Comparison of ENCODE assay signal across 30 cellular contexts in genomic region chr5:74442466-74442865, GRCh38.
DNase-seq lines count a peak whose midpoint lies in the region; ATAC-seq and TF ChIP-seq lines count a peak whose summit lies in the region.
"Had no signal": no experiment of that assay in that cellular context is flagged by ENCODE, and none has a peak within 500 bp of the region (broad histone marks: within the 10 kb centered on the region; RNA-seq: fewer than 3 reads in every experiment).

No MANE protein-coding gene starts in this region.

- H4K8ac ChIP-seq in neuronal stem cell (ENCODE audit: low read depth, low read length): no peak overlapping the region

- H3K4me3 ChIP-seq in neuronal stem cell (ENCODE audit: low read length in 2 of 2) (no peak overlapping the region), dorsolateral prefrontal cortex (no peak overlapping the region)
- H3K4me3 ChIP-seq: BLaER1 treated with 17β-estradiol and CSF1 and Interleukin-3, amounts not matched to agents 10 nM and 100 nM; coronary artery; right atrium auricular region had no signal

- H2BK12ac ChIP-seq in neuronal stem cell (ENCODE audit: low read length): no peak overlapping the region

- H3K4me3 Mint-ChIP-seq in glutamatergic neuron (ENCODE audit: unreplicated experiment): peak overlapping the region; percentile 72
- H3K4me3 Mint-ChIP-seq in stimulated activated naive B cell treated with anti-CD40 and anti-IgM and Interleukin-4, amounts not matched to agents 10 μg/mL and 1 μg/mL and 100 μg/mL, for 72 hours: no peak overlapping the region
- H3K4me3 Mint-ChIP-seq: activated CD4-positive, alpha-beta memory T cell treated with anti-CD3 and anti-CD28 coated beads, Interleukin-2, amount 10 ng/mL, durations not matched to agents 7 days and 5 days; effector memory CD8-positive, alpha-beta T cell; memory B cell; neural crest cell had no signal

- no peak overlapping the region for H4K91ac ChIP-seq in neuronal stem cell (ENCODE audit: low read depth, low read length, poor library complexity)

- DNase-seq in NCI-H524 (lab: John Stamatoyannopoulos, UW) (peak; percentile 56 to 83), astrocyte of the hippocampus (ENCODE audit: low read depth, low spot score) (peak; percentile 16), glutamatergic neuron (peak; percentile 34), neuronal stem cell (ENCODE audit: low spot score) (no peak), dorsolateral prefrontal cortex (no peak), GM03348 (ENCODE audit: low spot score) (no peak)
- DNase-seq in stimulated activated naive B cell treated with anti-CD40 and anti-IgM and Interleukin-4, amounts not matched to agents 10 μg/mL and 1 μg/mL and 100 μg/mL, for 72 hours: no peak
- DNase-seq: activated CD4-positive, alpha-beta memory T cell treated with anti-CD3 and anti-CD28 coated beads, Interleukin-2, amount 10 ng/mL, durations not matched to agents 7 days and 5 days; activated CD8-positive, alpha-beta memory T cell treated with anti-CD3 and anti-CD28 coated beads, Interleukin-2, amount 50 U/mL, for 48 hours; activated naive CD4-positive, alpha-beta T cell treated with anti-CD3 and anti-CD28 coated beads, Interleukin-2, amount 50 U/mL, for 16 hours; amniotic stem cell; DND-41; effector memory CD8-positive, alpha-beta T cell; foreskin melanocyte; IMR-90; NCI-H146; NCI-H446; NK-92 treated with Interleukin-12 subunit alpha and Interleukin-12 subunit beta, amount 100 ng/mL, for 24 hours; posterior cingulate gyrus; SHP77; small intestine; stimulated activated naive CD4-positive, alpha-beta T cell treated with Interleukin-2 at 50 U/mL for 16 hours had no signal

- TF ChIP-seq CTCF in glutamatergic neuron (IDR thresholded peaks at IDR 0.05; ENCODE audit: partially characterized antibody, unreplicated experiment) (no peak), dorsolateral prefrontal cortex (IDR thresholded peaks at IDR 0.05 in 54 of 56, conservative IDR thresholded peaks at IDR 0.05 in 2 of 56; ENCODE audit: low read depth in 1 of 56, partially characterized antibody in 56 of 56) (no peak)

- H3K23ac ChIP-seq in neuronal stem cell (ENCODE audit: low read depth, low read length, poor library complexity): no peak overlapping the region

- no peak overlapping the region for H2BK5ac ChIP-seq in neuronal stem cell (ENCODE audit: low read length)

- H3K9me3 Mint-ChIP-seq in glutamatergic neuron (ENCODE audit: unreplicated experiment): peaks cover 15% of the 10 kb centered on the region
- H3K9me3 Mint-ChIP-seq in stimulated activated naive B cell treated with anti-CD40 and anti-IgM and Interleukin-4, amounts not matched to agents 10 μg/mL and 1 μg/mL and 100 μg/mL, for 72 hours: peaks cover under 1 to 2% of the 10 kb centered on the region in 2 donors
- H3K9me3 Mint-ChIP-seq: activated CD4-positive, alpha-beta memory T cell treated with anti-CD3 and anti-CD28 coated beads, Interleukin-2, amount 10 ng/mL, durations not matched to agents 7 days and 5 days; activated T-helper 2 cell treated with anti-CD3 and anti-CD28 coated beads, Interferon-gamma antibody, Interleukin-2, Interleukin-4, amounts not matched to agents 10 μg/mL and 5 μg/mL and 100 μg/mL, durations not matched to agents 14 hours and 24 hours and 36 hours; effector memory CD8-positive, alpha-beta T cell; memory B cell had no signal

- H3K27me3 ChIP-seq in neuronal stem cell (ENCODE audit: control insufficient read depth in 3 of 3, insufficient read depth in 3 of 3, low read depth in 1 of 3, low read length in 3 of 3): no peaks in the 10 kb centered on the region
- H3K27me3 ChIP-seq in dorsolateral prefrontal cortex: peaks cover 0 to 6% (median 0%) of the 10 kb centered on the region in 45 donors
- H3K27me3 ChIP-seq: BLaER1 treated with 17β-estradiol and CSF1 and Interleukin-3, amounts not matched to agents 10 nM and 100 nM; right atrium auricular region had no signal

- WGBS in neuronal stem cell (ENCODE audit: extremely low coverage in 2 of 2, insufficient read length in 2 of 2, insufficient replicate concordance in 1 of 2), 2 donors: no CpG with 5 or more reads among the region's 3 CpGs

- H3K9ac ChIP-seq in neuronal stem cell (ENCODE audit: low read depth, low read length, poor library complexity): no peak overlapping the region
- H3K9ac ChIP-seq: BLaER1 treated with 17β-estradiol and CSF1 and Interleukin-3, amounts not matched to agents 10 nM and 100 nM had no signal

- H2BK120ac ChIP-seq in neuronal stem cell (ENCODE audit: low read depth, low read length): no peak overlapping the region

- H3K27me3 Mint-ChIP-seq in glutamatergic neuron (ENCODE audit: unreplicated experiment): peaks cover 15% of the 10 kb centered on the region
- peaks cover 12 to 26% of the 10 kb centered on the region in 2 donors for H3K27me3 Mint-ChIP-seq in stimulated activated naive B cell treated with anti-CD40 and anti-IgM and Interleukin-4, amounts not matched to agents 10 μg/mL and 1 μg/mL and 100 μg/mL, for 72 hours

- no peak overlapping the region for H3K27ac ChIP-seq in neuronal stem cell (replicated peaks; ENCODE audit: low read length)
- H3K27ac ChIP-seq in dorsolateral prefrontal cortex: no peak overlapping the region
- H3K27ac ChIP-seq: BLaER1 treated with 17β-estradiol and CSF1 and Interleukin-3, amounts not matched to agents 10 nM and 100 nM; coronary artery; right atrium auricular region had no signal

- no peak overlapping the region for H3K4ac ChIP-seq in neuronal stem cell (ENCODE audit: low read length)

- no peak overlapping the region for H3K4me2 ChIP-seq in neuronal stem cell (ENCODE audit: insufficient read depth, low read length, poor library complexity, severe bottlenecking)
- H3K4me2 ChIP-seq: BLaER1 treated with 17β-estradiol and CSF1 and Interleukin-3, amounts not matched to agents 10 nM and 100 nM had no signal

- H3K36me3 Mint-ChIP-seq in glutamatergic neuron (ENCODE audit: unreplicated experiment): peaks cover 3% of the 10 kb centered on the region
- H3K36me3 Mint-ChIP-seq in stimulated activated naive B cell treated with anti-CD40 and anti-IgM and Interleukin-4, amounts not matched to agents 10 μg/mL and 1 μg/mL and 100 μg/mL, for 72 hours: no peaks in the 10 kb centered on the region
- H3K36me3 Mint-ChIP-seq: memory B cell had no signal

- no peaks in the 10 kb centered on the region for H3K36me3 ChIP-seq in neuronal stem cell (replicated peaks in 1 of 2; ENCODE audit: control insufficient read depth in 2 of 2, insufficient read depth in 2 of 2, low read length in 2 of 2)
- H3K36me3 ChIP-seq: BLaER1 treated with 17β-estradiol and CSF1 and Interleukin-3, amounts not matched to agents 10 nM and 100 nM; right atrium auricular region had no signal

- H3K4me1 Mint-ChIP-seq in glutamatergic neuron (ENCODE audit: low read depth, unreplicated experiment): peaks cover 42% of the 10 kb centered on the region
- no peaks in the 10 kb centered on the region for H3K4me1 Mint-ChIP-seq in stimulated activated naive B cell treated with anti-CD40 and anti-IgM and Interleukin-4, amounts not matched to agents 10 μg/mL and 1 μg/mL and 100 μg/mL, for 72 hours
- H3K4me1 Mint-ChIP-seq: activated CD4-positive, alpha-beta memory T cell treated with anti-CD3 and anti-CD28 coated beads, Interleukin-2, amount 10 ng/mL, durations not matched to agents 7 days and 5 days; memory B cell had no signal

- no peak for ATAC-seq in stimulated activated naive B cell treated with anti-CD40 and anti-IgM and Interleukin-4, amounts not matched to agents 10 μg/mL and 1 μg/mL and 100 μg/mL, for 72 hours (replicated peaks)
- no peak for ATAC-seq in GM21526 (IDR thresholded peaks at IDR 0.05; ENCODE audit: low FRiP score, unreplicated experiment)
- ATAC-seq: effector memory CD8-positive, alpha-beta T cell; esophagus mucosa had no signal

- peak overlapping the region; percentile 78 for H3K18ac ChIP-seq in neuronal stem cell (ENCODE audit: low read length)

- intact Hi-C loops in dorsolateral prefrontal cortex (cut with DNase I): no loop called here

- H3K27ac Mint-ChIP-seq in glutamatergic neuron (ENCODE audit: unreplicated experiment): peak overlapping the region; percentile 94
- H3K27ac Mint-ChIP-seq in stimulated activated naive B cell treated with anti-CD40 and anti-IgM and Interleukin-4, amounts not matched to agents 10 μg/mL and 1 μg/mL and 100 μg/mL, for 72 hours: no peak overlapping the region
- H3K27ac Mint-ChIP-seq: activated CD4-positive, alpha-beta memory T cell treated with anti-CD3 and anti-CD28 coated beads, Interleukin-2, amount 10 ng/mL, durations not matched to agents 7 days and 5 days; activated T-helper 2 cell treated with anti-CD3 and anti-CD28 coated beads, Interferon-gamma antibody, Interleukin-2, Interleukin-4, amounts not matched to agents 10 μg/mL and 5 μg/mL and 100 μg/mL, durations not matched to agents 14 hours and 24 hours and 36 hours; effector memory CD8-positive, alpha-beta T cell; memory B cell had no signal

- H3K4me1 ChIP-seq in neuronal stem cell (ENCODE audit: control insufficient read depth in 2 of 2, insufficient read depth in 1 of 2, low read depth in 1 of 2, low read length in 2 of 2): peaks cover 0 to 2% of the 10 kb centered on the region in 2 donors
- H3K4me1 ChIP-seq: BLaER1 treated with 17β-estradiol and CSF1 and Interleukin-3, amounts not matched to agents 10 nM and 100 nM had no signal

- no peak overlapping the region for H3K14ac ChIP-seq in neuronal stem cell (ENCODE audit: low read length)

- no peak overlapping the region for H2BK15ac ChIP-seq in neuronal stem cell (ENCODE audit: low read length)

- no peaks in the 10 kb centered on the region for H3K79me1 ChIP-seq in neuronal stem cell (ENCODE audit: low read depth, low read length)

- no peaks in the 10 kb centered on the region for H3K9me3 ChIP-seq in neuronal stem cell (replicated peaks in 1 of 2; ENCODE audit: control insufficient read depth in 2 of 2, insufficient read depth in 1 of 2, low read depth in 1 of 2, low read length in 2 of 2)
- H3K9me3 ChIP-seq: right atrium auricular region had no signal

- no peak overlapping the region for H2AFZ ChIP-seq in neuronal stem cell (ENCODE audit: low read length)

- H2AK5ac ChIP-seq in neuronal stem cell (ENCODE audit: low read depth, low read length): no peak overlapping the region

Comparison
In these comparisons a context has a peak if more than half of its experiments do, and no peak if none do; other contexts are left out.
1. DNase-seq: peak in NCI-H524 (2 of 2), astrocyte of the hippocampus (single experiment) and glutamatergic neuron (single experiment); none in neuronal stem cell (single experiment), dorsolateral prefrontal cortex (0 of 10), GM03348 (single experiment) and stimulated activated naive B cell treated with anti-CD40 and anti-IgM and Interleukin-4, amounts not matched to agents 10 μg/mL and 1 μg/mL and 100 μg/mL, for 72 hours (single experiment).